ENCODE assay signal across 1 cellular context in the genomic region with DNA sequence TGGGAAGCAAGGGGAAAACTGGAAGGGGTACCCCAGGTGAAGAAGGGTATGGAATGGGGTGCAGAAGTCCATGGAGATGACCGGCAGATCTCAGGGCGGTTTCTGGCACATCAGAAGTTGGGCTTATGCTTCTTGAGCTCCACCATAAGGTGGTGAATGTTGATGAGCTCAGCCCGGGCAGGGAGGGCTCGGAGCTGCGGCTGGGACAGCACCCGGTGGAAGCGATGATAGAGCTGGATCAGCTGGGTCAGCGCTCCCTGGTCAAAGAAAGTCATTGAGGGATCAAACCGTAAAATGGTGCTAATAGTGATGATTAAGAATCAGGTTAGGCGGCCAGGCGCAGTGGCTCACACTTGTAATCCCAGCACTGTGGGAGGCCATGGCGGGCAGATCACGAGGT.
TF ChIP-seq lines count a peak whose summit lies in the region.

No MANE protein-coding gene starts in this region.

TF ChIP-seq in IMR-90, 13 proteins besides CTCF, POLR2A, EP300 and RAD21:
- TF ChIP-seq NFE2L2 (IDR thresholded peaks at IDR 0.05; ENCODE audit: low read depth, low read length) (no peak), FOS (IDR thresholded peaks at IDR 0.05; ENCODE audit: low read depth, low read length) (no peak), RFX5 (IDR thresholded peaks at IDR 0.05; ENCODE audit: low read depth, low read length) (no peak), BHLHE40 (IDR thresholded peaks at IDR 0.05; ENCODE audit: low read depth, low read length) (no peak), CEBPB (IDR thresholded peaks at IDR 0.05; ENCODE audit: low read depth, low read length) (no peak), RCOR1 (IDR thresholded peaks at IDR 0.05; ENCODE audit: insufficient replicate concordance, low read length) (no peak), MAZ (IDR thresholded peaks at IDR 0.05; ENCODE audit: borderline replicate concordance, low read depth, low read length) (no peak), CHD1 (IDR thresholded peaks at IDR 0.05; ENCODE audit: low read depth, low read length) (no peak), MXI1 (IDR thresholded peaks at IDR 0.05; ENCODE audit: borderline replicate concordance, low read depth, low read length) (no peak), MAFK (IDR thresholded peaks at IDR 0.05; ENCODE audit: low read depth, low read length) (no peak), SMC3 (IDR thresholded peaks at IDR 0.05; ENCODE audit: low read depth, low read length) (no peak)
- TF ChIP-seq, protein P1, sequence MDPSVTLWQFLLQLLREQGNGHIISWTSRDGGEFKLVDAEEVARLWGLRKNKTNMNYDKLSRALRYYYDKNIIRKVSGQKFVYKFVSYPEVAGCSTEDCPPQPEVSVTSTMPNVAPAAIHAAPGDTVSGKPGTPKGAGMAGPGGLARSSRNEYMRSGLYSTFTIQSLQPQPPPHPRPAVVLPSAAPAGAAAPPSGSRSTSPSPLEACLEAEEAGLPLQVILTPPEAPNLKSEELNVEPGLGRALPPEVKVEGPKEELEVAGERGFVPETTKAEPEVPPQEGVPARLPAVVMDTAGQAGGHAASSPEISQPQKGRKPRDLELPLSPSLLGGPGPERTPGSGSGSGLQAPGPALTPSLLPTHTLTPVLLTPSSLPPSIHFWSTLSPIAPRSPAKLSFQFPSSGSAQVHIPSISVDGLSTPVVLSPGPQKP (IDR thresholded peaks at IDR 0.05; ENCODE audit: borderline replicate concordance, low read depth, low read length): no peak
- TF ChIP-seq, protein P2, sequence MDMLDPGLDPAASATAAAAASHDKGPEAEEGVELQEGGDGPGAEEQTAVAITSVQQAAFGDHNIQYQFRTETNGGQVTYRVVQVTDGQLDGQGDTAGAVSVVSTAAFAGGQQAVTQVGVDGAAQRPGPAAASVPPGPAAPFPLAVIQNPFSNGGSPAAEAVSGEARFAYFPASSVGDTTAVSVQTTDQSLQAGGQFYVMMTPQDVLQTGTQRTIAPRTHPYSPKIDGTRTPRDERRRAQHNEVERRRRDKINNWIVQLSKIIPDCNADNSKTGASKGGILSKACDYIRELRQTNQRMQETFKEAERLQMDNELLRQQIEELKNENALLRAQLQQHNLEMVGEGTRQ (IDR thresholded peaks at IDR 0.05; ENCODE audit: low read depth, low read length): no peak
